ENCODE assay signal across 39 cellular contexts in genomic region chr3:113933746-113934145, GRCh38.
"Had no signal": no experiment of that assay in that cellular context is flagged by ENCODE, and none has a peak within 500 bp of the region (broad histone marks: within the 10 kb centered on the region; RNA-seq: fewer than 3 reads in every experiment).

No MANE protein-coding gene starts in this region.

- H3K27ac Mint-ChIP-seq: activated CD4-positive, alpha-beta memory T cell treated with anti-CD3 and anti-CD28 coated beads for 36 hours; activated CD4-positive, alpha-beta T cell treated with anti-CD3 and anti-CD28 coated beads for 36 hours; activated CD4-positive, alpha-beta T cell treated with anti-CD3 and anti-CD28 coated beads, Interleukin-2, amount 10 ng/mL, durations not matched to agents 24 days and 14 days; activated CD8-positive, alpha-beta memory T cell treated with anti-CD3 and anti-CD28 coated beads, Interleukin-2, amount 10 ng/mL, durations not matched to agents 7 days and 5 days; activated CD8-positive, alpha-beta T cell treated with anti-CD3 and anti-CD28 coated beads, Interleukin-2, amount 10 ng/mL, durations not matched to agents 7 days and 5 days; activated naive CD4-positive, alpha-beta T cell treated with anti-CD3 and anti-CD28 coated beads for 36 hours; activated naive CD4-positive, alpha-beta T cell treated with anti-CD3 and anti-CD28 coated beads, Interleukin-2, amount 50 U/mL, for 24 hours; activated naive CD8-positive, alpha-beta T cell treated with anti-CD3 and anti-CD28 coated beads for 36 hours; activated naive CD8-positive, alpha-beta T cell treated with anti-CD3 and anti-CD28 coated beads, Interleukin-2, amount 50 U/mL, for 24 hours; activated T-helper 1 cell treated with anti-CD3 and anti-CD28 coated beads, Interleukin-12 subunit alpha, Interleukin-12 subunit beta, Interleukin-2, Interleukin-4 antibody, amounts not matched to agents 30 ng/mL and 10 ng/mL and 1 ng/mL, durations not matched to agents 14 hours and 24 hours and 36 hours; activated T-helper 2 cell treated with anti-CD3 and anti-CD28 coated beads, Interferon-gamma antibody, Interleukin-2, Interleukin-4, amounts not matched to agents 10 μg/mL and 5 μg/mL and 100 μg/mL, durations not matched to agents 14 hours and 24 hours and 36 hours; brain; T-helper 17 cell; T-helper 2 cell treated with Interferon-gamma antibody and Interleukin-4, amounts not matched to agents 5 μg/mL and 100 μg/mL, for 36 hours had no signal

- H3K4me1 ChIP-seq: adrenal gland, ascending aorta, breast epithelium, colonic mucosa, heart left ventricle had no signal

- H3K9me3 Mint-ChIP-seq: activated CD4-positive, alpha-beta memory T cell treated with anti-CD3 and anti-CD28 coated beads for 36 hours; activated CD4-positive, alpha-beta T cell treated with anti-CD3 and anti-CD28 coated beads, Interleukin-2, amount 10 ng/mL, durations not matched to agents 24 days and 14 days; activated naive CD4-positive, alpha-beta T cell treated with anti-CD3 and anti-CD28 coated beads for 36 hours; activated naive CD4-positive, alpha-beta T cell treated with anti-CD3 and anti-CD28 coated beads, Interleukin-2, amount 50 U/mL, for 24 hours; activated naive CD8-positive, alpha-beta T cell treated with anti-CD3 and anti-CD28 coated beads for 36 hours; activated naive CD8-positive, alpha-beta T cell treated with anti-CD3 and anti-CD28 coated beads, Interleukin-2, amount 50 U/mL, for 24 hours; activated T-helper 1 cell treated with anti-CD3 and anti-CD28 coated beads, Interleukin-12 subunit alpha, Interleukin-12 subunit beta, Interleukin-2, Interleukin-4 antibody, amounts not matched to agents 30 ng/mL and 10 ng/mL and 1 ng/mL, durations not matched to agents 14 hours and 24 hours and 36 hours; activated T-helper 2 cell treated with anti-CD3 and anti-CD28 coated beads, Interferon-gamma antibody, Interleukin-2, Interleukin-4, amounts not matched to agents 10 μg/mL and 5 μg/mL and 100 μg/mL, durations not matched to agents 14 hours and 24 hours and 36 hours; brain; T-helper 2 cell treated with Interferon-gamma antibody and Interleukin-4, amounts not matched to agents 5 μg/mL and 100 μg/mL, for 36 hours had no signal

- H3K36me3 ChIP-seq: adrenal gland, ascending aorta, breast epithelium, cardiac muscle cell, colonic mucosa, heart left ventricle, WERI-Rb-1 had no signal

- ATAC-seq: activated CD4-positive, alpha-beta T cell treated with anti-CD3 and anti-CD28 coated beads for 36 hours; activated CD8-positive, alpha-beta memory T cell treated with anti-CD3 and anti-CD28 coated beads, Interleukin-2, amount 10 ng/mL, durations not matched to agents 7 days and 5 days; activated CD8-positive, alpha-beta T cell treated with anti-CD3 and anti-CD28 coated beads, Interleukin-2, amount 10 ng/mL, durations not matched to agents 7 days and 5 days; activated naive CD8-positive, alpha-beta T cell treated with anti-CD3 and anti-CD28 coated beads, Interleukin-2, amount 50 U/mL, for 24 hours; heart left ventricle; T-helper 17 cell had no signal

- H3K9me3 ChIP-seq: adrenal gland, ascending aorta, breast epithelium, colonic mucosa, heart left ventricle had no signal

- H3K4me3 Mint-ChIP-seq: activated CD4-positive, alpha-beta memory T cell treated with anti-CD3 and anti-CD28 coated beads for 36 hours; activated CD4-positive, alpha-beta T cell treated with anti-CD3 and anti-CD28 coated beads for 36 hours; activated CD4-positive, alpha-beta T cell treated with anti-CD3 and anti-CD28 coated beads, Interleukin-2, amount 10 ng/mL, durations not matched to agents 24 days and 14 days; activated CD8-positive, alpha-beta memory T cell treated with anti-CD3 and anti-CD28 coated beads, Interleukin-2, amount 10 ng/mL, durations not matched to agents 7 days and 5 days; activated CD8-positive, alpha-beta T cell treated with anti-CD3 and anti-CD28 coated beads, Interleukin-2, amount 10 ng/mL, durations not matched to agents 7 days and 5 days; activated naive CD4-positive, alpha-beta T cell treated with anti-CD3 and anti-CD28 coated beads for 36 hours; activated naive CD4-positive, alpha-beta T cell treated with anti-CD3 and anti-CD28 coated beads, Interleukin-2, amount 50 U/mL, for 24 hours; activated naive CD8-positive, alpha-beta T cell treated with anti-CD3 and anti-CD28 coated beads for 36 hours; activated naive CD8-positive, alpha-beta T cell treated with anti-CD3 and anti-CD28 coated beads, Interleukin-2, amount 50 U/mL, for 24 hours; activated T-helper 1 cell treated with anti-CD3 and anti-CD28 coated beads, Interleukin-12 subunit alpha, Interleukin-12 subunit beta, Interleukin-2, Interleukin-4 antibody, amounts not matched to agents 30 ng/mL and 10 ng/mL and 1 ng/mL, durations not matched to agents 14 hours and 24 hours and 36 hours; brain; T-helper 17 cell; T-helper 2 cell treated with Interferon-gamma antibody and Interleukin-4, amounts not matched to agents 5 μg/mL and 100 μg/mL, for 36 hours had no signal

- FAIRE-seq: endometrium, endothelial cell of umbilical vein, frontal cortex had no signal

- H3K36me3 Mint-ChIP-seq: activated CD4-positive, alpha-beta memory T cell treated with anti-CD3 and anti-CD28 coated beads for 36 hours; activated CD8-positive, alpha-beta memory T cell treated with anti-CD3 and anti-CD28 coated beads, Interleukin-2, amount 10 ng/mL, durations not matched to agents 7 days and 5 days; activated naive CD4-positive, alpha-beta T cell treated with anti-CD3 and anti-CD28 coated beads, Interleukin-2, amount 50 U/mL, for 24 hours; activated naive CD8-positive, alpha-beta T cell treated with anti-CD3 and anti-CD28 coated beads for 36 hours; brain had no signal

- H3K4me3 ChIP-seq: adrenal gland, ascending aorta, breast epithelium, cardiac muscle cell, colonic mucosa, heart left ventricle had no signal

- DNase-seq: activated CD4-positive, alpha-beta memory T cell treated with anti-CD3 and anti-CD28 coated beads for 36 hours; activated CD4-positive, alpha-beta T cell treated with anti-CD3 and anti-CD28 coated beads for 36 hours; activated CD4-positive, CD25-positive, alpha-beta regulatory T cell; activated CD4-positive, CD25-positive, alpha-beta regulatory T cell treated with anti-CD3 and anti-CD28 coated beads, Interleukin-2, amount 50 U/mL, for 72 hours; activated CD8-positive, alpha-beta memory T cell treated with anti-CD3 and anti-CD28 coated beads, Interleukin-2, amount 10 ng/mL, durations not matched to agents 7 days and 5 days; activated CD8-positive, alpha-beta memory T cell treated with anti-CD3 and anti-CD28 coated beads, Interleukin-2, amount 50 U/mL, for 4 hours; activated CD8-positive, alpha-beta T cell treated with anti-CD3 and anti-CD28 coated beads, Interleukin-2, amount 10 ng/mL, durations not matched to agents 7 days and 5 days; activated effector memory CD4-positive, alpha-beta T cell treated with anti-CD3 and anti-CD28 coated beads, Interleukin-2, amount 50 U/mL, for 16 hours; activated naive CD4-positive, alpha-beta T cell treated with anti-CD3 and anti-CD28 coated beads for 36 hours; activated naive CD8-positive, alpha-beta T cell treated with anti-CD3 and anti-CD28 coated beads for 36 hours; activated naive CD8-positive, alpha-beta T cell treated with anti-CD3 and anti-CD28 coated beads, Interleukin-2, amount 50 U/mL, for 24 hours; activated T-cell treated with anti-CD3 and anti-CD28 coated beads, Interleukin-2, amount 50 U/mL, for 1 hour; activated T-cell treated with anti-CD3 and anti-CD28 coated beads, Interleukin-2, amount 50 U/mL, for 48 hours; adrenal gland; amygdala; central memory CD4-positive, alpha-beta T cell; cerebellar nuclear complex; colonic mucosa; effector CD8-positive, alpha-beta T cell; foreskin fibroblast; glutamatergic neuron; heart left ventricle; T-helper 1 cell; T-helper 17 cell; T1000; WERI-Rb-1 had no signal

- H3K27me3 Mint-ChIP-seq: activated CD8-positive, alpha-beta memory T cell treated with anti-CD3 and anti-CD28 coated beads, Interleukin-2, amount 10 ng/mL, durations not matched to agents 7 days and 5 days; activated naive CD4-positive, alpha-beta T cell treated with anti-CD3 and anti-CD28 coated beads, Interleukin-2, amount 50 U/mL, for 24 hours; brain had no signal

- H3K27me3 ChIP-seq: adrenal gland, ascending aorta, breast epithelium, cardiac muscle cell, colonic mucosa, heart left ventricle had no signal

- H3K27ac ChIP-seq: adrenal gland, ascending aorta, breast epithelium, cardiac muscle cell, colonic mucosa, epithelial cell of prostate, heart left ventricle, WERI-Rb-1 had no signal

- H3K4me1 Mint-ChIP-seq: activated CD4-positive, alpha-beta T cell treated with anti-CD3 and anti-CD28 coated beads for 36 hours; activated CD4-positive, alpha-beta T cell treated with anti-CD3 and anti-CD28 coated beads, Interleukin-2, amount 10 ng/mL, durations not matched to agents 24 days and 14 days; activated CD8-positive, alpha-beta memory T cell treated with anti-CD3 and anti-CD28 coated beads, Interleukin-2, amount 10 ng/mL, durations not matched to agents 7 days and 5 days; activated naive CD4-positive, alpha-beta T cell treated with anti-CD3 and anti-CD28 coated beads, Interleukin-2, amount 50 U/mL, for 24 hours; activated naive CD8-positive, alpha-beta T cell treated with anti-CD3 and anti-CD28 coated beads for 36 hours; activated naive CD8-positive, alpha-beta T cell treated with anti-CD3 and anti-CD28 coated beads, Interleukin-2, amount 50 U/mL, for 24 hours; brain; T-helper 17 cell had no signal
